Comparison of ENCODE assay signal across 26 cellular contexts in genomic region chr5:139734517-139734916, GRCh38.
DNase-seq lines count a peak whose midpoint lies in the region; ATAC-seq, FAIRE-seq and TF ChIP-seq lines count a peak whose summit lies in the region.
"Had no signal": no experiment of that assay in that cellular context is flagged by ENCODE, and none has a peak within 500 bp of the region (broad histone marks: within the 10 kb centered on the region; RNA-seq: fewer than 3 reads in every experiment).

No MANE protein-coding gene starts in this region.

- H3K27me3 ChIP-seq in DND-41 (ENCODE audit: insufficient read depth, low read length, poor library complexity) (no peaks in the 10 kb centered on the region), HepG2 (ENCODE audit: control insufficient read depth in 1 of 2, insufficient read depth in 2 of 2, low read length in 2 of 2) (no peaks in the 10 kb centered on the region; a peak in 1 of 5 replicates), osteoblast (ENCODE audit: insufficient read depth, low read length) (no peaks in the 10 kb centered on the region), thyroid gland (no peaks in the 10 kb centered on the region)
- H3K27me3 ChIP-seq: BE2C, heart left ventricle had no signal

- no peaks in the 10 kb centered on the region for H3K36me3 ChIP-seq in DND-41 (ENCODE audit: insufficient read depth, low read length)
- no peaks in the 10 kb centered on the region for H3K36me3 ChIP-seq in HepG2 (replicated peaks in 1 of 2; ENCODE audit: control insufficient read depth in 1 of 2, insufficient read depth in 2 of 2, low read length in 2 of 2)
- H3K36me3 ChIP-seq in osteoblast (ENCODE audit: insufficient read depth, low read length), result no peaks in the 10 kb centered on the region
- H3K36me3 ChIP-seq in thyroid gland, result no peaks in the 10 kb centered on the region
- H3K36me3 ChIP-seq: BE2C, heart left ventricle had no signal

- intact Hi-C loops in HepG2 (cut with micrococcal nuclease; ENCODE audit: unreplicated experiment), result loop anchor here (5.0 kb wide), 1 partner anchor 37 kb away; no protein-coding TSS in a partner anchor
- intact Hi-C loops in left cardiac atrium (cut with DNase I), result no loop called here
- intact Hi-C loops in thyroid gland (cut with DNase I), result no loop called here

- H4K20me1 ChIP-seq in DND-41 (ENCODE audit: insufficient read depth, low read length) (no peaks in the 10 kb centered on the region), HepG2 (ENCODE audit: insufficient read depth, low read length) (no peaks in the 10 kb centered on the region), osteoblast (ENCODE audit: insufficient read depth, low read length) (no peaks in the 10 kb centered on the region)

- CTCF ChIA-PET in HepG2 (lab: Yijun Ruan, JAX; ENCODE audit: low intra/inter-chr PET ratio, low total read pairs), result interaction anchor here (0.9 kb wide), 1 partner anchor 31 kb away, joined by 4 read pairs; no protein-coding TSS in a partner anchor

- H3K9me3 ChIP-seq in DND-41 (ENCODE audit: insufficient read depth, low read length, severe bottlenecking) (no peaks in the 10 kb centered on the region), HepG2 (ENCODE audit: low read length) (no peaks in the 10 kb centered on the region), osteoblast (ENCODE audit: low read depth, low read length) (no peaks in the 10 kb centered on the region), thyroid gland (no peaks in the 10 kb centered on the region)
- H3K9me3 ChIP-seq: BE2C, heart left ventricle had no signal

- in situ Hi-C loops in HepG2 (cut with HindIII; ENCODE audit: extremely low pct_ligation_motif_present, low pct_unique_long_range_greater_than_20kb), result no loop called here

- no peaks in the 10 kb centered on the region for H3K79me2 ChIP-seq in DND-41 (ENCODE audit: insufficient read depth, low read length)
- peaks cover 15% of the 10 kb centered on the region for H3K79me2 ChIP-seq in HepG2 (ENCODE audit: insufficient read depth, low read length)
- H3K79me2 ChIP-seq in osteoblast (ENCODE audit: insufficient read depth, low read length), result no peaks in the 10 kb centered on the region
- H3K79me2 ChIP-seq: parathyroid adenoma had no signal

- H3K4me3 ChIP-seq in DND-41 (ENCODE audit: low read depth in 1 of 2, low read length in 2 of 2) (no peak overlapping the region), HepG2 (replicated peaks in 1 of 3; ENCODE audit: insufficient read depth in 1 of 3, low read depth in 2 of 3, low read length in 3 of 3) (peak overlapping the region; percentile 58 to 96 (median 60)), osteoblast (ENCODE audit: insufficient read depth, low read length) (no peak overlapping the region), thyroid gland (replicated peaks in 1 of 3) (no peak overlapping the region)
- H3K4me3 ChIP-seq: coronary artery, heart left ventricle, skin epidermis had no signal

- no TSS peak for BruUV-seq in HepG2 (replicated peaks; lab: Mats Ljungman, UMichigan)

- no peak overlapping the region for H3K4me2 ChIP-seq in DND-41 (ENCODE audit: insufficient read depth, low read length)
- H3K4me2 ChIP-seq in HepG2 (ENCODE audit: low read depth, low read length), result peak overlapping the region; percentile 100
- H3K4me2 ChIP-seq in osteoblast (ENCODE audit: insufficient read depth, low read length), result no peak overlapping the region

- DNase-seq in DND-41 (no peak), caudate nucleus (lab: John Stamatoyannopoulos, UW) (peak in 28 of 61 donors; percentile 43 to 86 (median 74)), HepG2 (ENCODE audit: low spot score) (peak; percentile 73), osteoblast (ENCODE audit: insufficient read length, low spot score, missing footprints) (peak; percentile 14), left cardiac atrium (no peak), thyroid gland (no peak)
- DNase-seq: ACHN; activated CD4-positive, alpha-beta T cell treated with anti-CD3 and anti-CD28 coated beads, Interleukin-2, amount 50 U/mL, for 1 hour; activated effector memory CD4-positive, alpha-beta T cell treated with Interleukin-2 at 50 U/mL for 16 hours; activated T-cell treated with anti-CD3 and anti-CD28 coated beads, Interleukin-2, amount 50 U/mL, for 1 hour; aorta; BE2C; heart left ventricle; natural killer cell; NCI-H446 treated with DMSO at 0.1 percent for 48 hours; NCI-H82; SIG-M5; stimulated activated naive CD4-positive, alpha-beta T cell treated with Interleukin-2 at 50 U/mL for 16 hours; T1000 had no signal

- no peak for FAIRE-seq in HepG2 (lab: Jason Lieb, UNC)
- FAIRE-seq: keratinocyte had no signal

- H2AFZ ChIP-seq in DND-41 (ENCODE audit: low read depth, low read length), result no peak overlapping the region
- no peak overlapping the region for H2AFZ ChIP-seq in HepG2 (ENCODE audit: low read length)
- no peak overlapping the region for H2AFZ ChIP-seq in osteoblast (ENCODE audit: low read length)
- H2AFZ ChIP-seq: parathyroid adenoma had no signal

- TF ChIP-seq POLR2A in HepG2 (IDR thresholded peaks at IDR 0.05; ENCODE audit: insufficient read depth in 1 of 2, low read depth in 2 of 2, low read length in 2 of 2) (no peak), thyroid gland (IDR thresholded peaks at IDR 0.05) (no peak)

- no peak overlapping the region for H3K9ac ChIP-seq in DND-41 (ENCODE audit: low read depth, low read length)
- H3K9ac ChIP-seq in HepG2 (ENCODE audit: insufficient read depth, low read depth, low read length), result peak overlapping the region; percentile 97
- H3K9ac ChIP-seq: parathyroid adenoma had no signal

- WGBS in HepG2 (ENCODE audit: low lambda C conversion rate), result 33% methylated on average over 1 of the region's 3 CpGs
- 95 to 100% methylated on average over 2 to 3 of the region's 3 CpGs for WGBS in thyroid gland, 2 donors

- TF ChIP-seq CTCF in DND-41 (IDR thresholded peaks at IDR 0.05; ENCODE audit: borderline replicate concordance, extremely low read depth, low read length, poor library complexity, severe bottlenecking), result no peak
- TF ChIP-seq CTCF in HepG2 (CRISPR knock-in tag; IDR thresholded peaks at IDR 0.05), result no peak
- TF ChIP-seq CTCF in osteoblast (IDR thresholded peaks at IDR 0.05; ENCODE audit: extremely low read depth, low read depth, low read length), result no peak
- no peak for TF ChIP-seq CTCF in thyroid gland (IDR thresholded peaks at IDR 0.05)

- no peak overlapping the region for H3K27ac ChIP-seq in DND-41 (ENCODE audit: low read length)
- peak overlapping the region; percentile 100 for H3K27ac ChIP-seq in caudate nucleus (ENCODE audit: low read depth, low read length)
- H3K27ac ChIP-seq in HepG2 (ENCODE audit: extremely low read length, insufficient read depth, low read length), result peak overlapping the region; percentile 100
- no peak overlapping the region for H3K27ac ChIP-seq in osteoblast (ENCODE audit: low read depth, low read length)
- no peak overlapping the region for H3K27ac ChIP-seq in thyroid gland
- H3K27ac ChIP-seq: coronary artery, heart left ventricle, parathyroid adenoma, VCaP had no signal

- TF ChIP-seq EP300 in HepG2 (IDR thresholded peaks at IDR 0.05; ENCODE audit: low read depth in 2 of 2, low read length in 2 of 2) (peak in 1 of 2 experiments; percentile 35; a peak in 1 of 4 replicates), HepG2 (CRISPR knock-in tag; IDR thresholded peaks at IDR 0.05; ENCODE audit: borderline replicate concordance) (no peak)

- TF ChIP-seq RAD21 in HepG2 (CRISPR knock-in tag; IDR thresholded peaks at IDR 0.05), result no peak

- POLR2A ChIA-PET in HepG2 (lab: Yijun Ruan, JAX), result interaction anchor here (1.1 to 5.2 kb wide), 11 partner anchors 12 to 91 kb away, joined by 3 to 132 read pairs (median 14); partner anchors contain the start of gene CXXC5

- H3K4me1 ChIP-seq in DND-41 (ENCODE audit: insufficient read depth, low read length), result no peaks in the 10 kb centered on the region
- peaks cover 61% of the 10 kb centered on the region for H3K4me1 ChIP-seq in HepG2 (ENCODE audit: insufficient read depth, low read length)
- no peaks in the 10 kb centered on the region for H3K4me1 ChIP-seq in osteoblast (ENCODE audit: insufficient read depth, low read length)
- peaks cover 12 to 22% of the 10 kb centered on the region in 2 donors for H3K4me1 ChIP-seq in thyroid gland
- H3K4me1 ChIP-seq: BE2C, heart left ventricle, parathyroid adenoma had no signal

- peak; percentile 33; the same call in 1 of the 3 replicates for ATAC-seq in DND-41 (ENCODE audit: insufficient read depth, low read depth)
- ATAC-seq in HepG2, result peak; percentile 60
- no peak for ATAC-seq in HG03039 (IDR thresholded peaks at IDR 0.05; ENCODE audit: unreplicated experiment)
- ATAC-seq in left cardiac atrium, result no peak
- ATAC-seq in GM21528 (IDR thresholded peaks at IDR 0.05; ENCODE audit: low FRiP score, unreplicated experiment), result no peak

TF ChIP-seq in HepG2, 621 proteins besides CTCF, POLR2A, EP300 and RAD21 (continues in another document):
- TF ChIP-seq PRDM10 (CRISPR knock-in tag; IDR thresholded peaks at IDR 0.05; ENCODE audit: low read depth), result no peak

Comparison
In these comparisons a context has a peak if more than half of its experiments do, and no peak if none do; other contexts are left out.
1. ATAC-seq: peak in DND-41 (single experiment) and HepG2 (single experiment); none in HG03039 (single experiment), left cardiac atrium (0 of 2) and GM21528 (single experiment).
2. DNase-seq: peak in HepG2 (single experiment) and osteoblast (single experiment); none in DND-41 (single experiment), left cardiac atrium (single experiment) and thyroid gland (0 of 2).
3. H3K27ac ChIP-seq: peak in caudate nucleus (single experiment) and HepG2 (single experiment); none in DND-41 (single experiment), osteoblast (single experiment) and thyroid gland (0 of 3).
4. H3K4me3 ChIP-seq: peak in HepG2 (3 of 3); none in DND-41 (0 of 2), osteoblast (single experiment) and thyroid gland (0 of 3).